18 cellular contexts compared by ENCODE assay signal in genomic region chr1:11342677-11343076, GRCh38.
DNase-seq lines count a peak whose midpoint lies in the region; ATAC-seq and TF ChIP-seq lines count a peak whose summit lies in the region.
"Had no signal": no experiment of that assay in that cellular context is flagged by ENCODE, and none has a peak within 500 bp of the region (broad histone marks: within the 10 kb centered on the region; RNA-seq: fewer than 3 reads in every experiment).

No MANE protein-coding gene starts in this region.

- no peak overlapping the region for H2AK5ac ChIP-seq in H9 (ENCODE audit: insufficient read length, low read length)

- no peaks in the 10 kb centered on the region for H3K9me3 ChIP-seq in BE2C
- H3K9me3 ChIP-seq in H9 (ENCODE audit: control insufficient read depth, low read depth, low read length): no peaks in the 10 kb centered on the region
- H3K9me3 ChIP-seq: ovary had no signal

- H3K23ac ChIP-seq in H9 (ENCODE audit: insufficient read length, low read depth, low read length): no peak overlapping the region

- H3K4me3 Mint-ChIP-seq in H9 (no peak overlapping the region), mesothelial cell of epicardium (no peak overlapping the region)
- H3K4me3 Mint-ChIP-seq: activated naive CD4-positive, alpha-beta T cell treated with anti-CD3 and anti-CD28 coated beads, Interleukin-2, amount 50 U/mL, for 24 hours; CD4-positive, alpha-beta memory T cell had no signal

- H3K36me3 ChIP-seq in BE2C: no peaks in the 10 kb centered on the region
- H3K36me3 ChIP-seq: ovary had no signal

- peaks cover 7% of the 10 kb centered on the region for H3K27me3 Mint-ChIP-seq in H9 (ENCODE audit: low read depth)
- peaks cover 36% of the 10 kb centered on the region for H3K27me3 Mint-ChIP-seq in mesothelial cell of epicardium (ENCODE audit: low read depth)
- H3K27me3 Mint-ChIP-seq: activated naive CD4-positive, alpha-beta T cell treated with anti-CD3 and anti-CD28 coated beads, Interleukin-2, amount 50 U/mL, for 24 hours had no signal

- H3K27ac Mint-ChIP-seq in H9 (no peak overlapping the region), mesothelial cell of epicardium (peak overlapping the region; percentile 10)
- H3K27ac Mint-ChIP-seq: activated naive CD4-positive, alpha-beta T cell treated with anti-CD3 and anti-CD28 coated beads, Interleukin-2, amount 50 U/mL, for 24 hours; CD4-positive, alpha-beta memory T cell had no signal

- H3K23me2 ChIP-seq in H9 (ENCODE audit: insufficient read length, low read depth, low read length, poor library complexity, severe bottlenecking): no peaks in the 10 kb centered on the region

- no peak overlapping the region for H2AFZ ChIP-seq in H9 (ENCODE audit: low read length)

- H3K27ac ChIP-seq in H9 (ENCODE audit: insufficient read length, low read depth, low read length): no peak overlapping the region
- H3K27ac ChIP-seq: epithelial cell of prostate, ovary had no signal

- no peak overlapping the region for H3K14ac ChIP-seq in H9 (ENCODE audit: insufficient read depth, low read length)

- H3K27me3 ChIP-seq in BE2C: no peaks in the 10 kb centered on the region
- no peaks in the 10 kb centered on the region for H3K27me3 ChIP-seq in H9 (ENCODE audit: insufficient read depth, low read length)
- H3K27me3 ChIP-seq: ovary had no signal

- H2BK15ac ChIP-seq in H9 (ENCODE audit: low read depth, low read length): no peak overlapping the region

- H3T11ph ChIP-seq in H9 (ENCODE audit: low read length): no peak overlapping the region

- no peak overlapping the region for H3K4me2 ChIP-seq in H9 (ENCODE audit: insufficient read depth, insufficient read length, low read length)

- no peak overlapping the region for H4K5ac ChIP-seq in H9 (ENCODE audit: insufficient read length, low read depth, low read length)

- H2BK12ac ChIP-seq in H9 (ENCODE audit: insufficient read length, low read depth, low read length): no peak overlapping the region

- ATAC-seq in GM19035 (IDR thresholded peaks at IDR 0.05; ENCODE audit: unreplicated experiment) (no peak), HG02884 (IDR thresholded peaks at IDR 0.05; ENCODE audit: unreplicated experiment) (no peak)
- ATAC-seq: right cardiac atrium had no signal

- no peak overlapping the region for H2BK120ac ChIP-seq in H9 (ENCODE audit: low read depth, low read length, poor library complexity, severe bottlenecking)

- WGBS in H9 (ENCODE audit: extremely low coverage, insufficient read length, low lambda C conversion rate): no CpG with 5 or more reads among the region's 5 CpGs

- H4K91ac ChIP-seq in H9 (ENCODE audit: insufficient read length, low read depth, low read length): no peak overlapping the region

- H3K4me3 ChIP-seq in BE2C (ENCODE audit: low read depth, low read length): no peak overlapping the region
- H3K4me3 ChIP-seq: lung, ovary had no signal

- no peaks in the 10 kb centered on the region for H3K9me3 Mint-ChIP-seq in H9
- H3K9me3 Mint-ChIP-seq in mesothelial cell of epicardium: no peaks in the 10 kb centered on the region
- H3K9me3 Mint-ChIP-seq: activated naive CD4-positive, alpha-beta T cell treated with anti-CD3 and anti-CD28 coated beads, Interleukin-2, amount 50 U/mL, for 24 hours; CD4-positive, alpha-beta memory T cell had no signal

- H3K9ac ChIP-seq in H9 (ENCODE audit: extremely low read depth, insufficient read length, low read length): no peak overlapping the region

- DNase-seq in BE2C (peak; percentile 24), H9 (no peak), NCI-H82 (lab: John Stamatoyannopoulos, UW) (peak; percentile 99), mesothelial cell of epicardium (ENCODE audit: low spot score in 2 of 2, unreplicated experiment in 2 of 2) (no peak), hepatic stellate cell (ENCODE audit: low spot score) (no peak)
- DNase-seq: aorta; CD4-positive, alpha-beta memory T cell; HCEC 1CT; hippocampal formation; NCI-H1105; NCI-H226; ovary; right cardiac atrium had no signal

- H2BK20ac ChIP-seq in H9 (ENCODE audit: low read depth, low read length, poor library complexity, severe bottlenecking): no peak overlapping the region

- H3K4ac ChIP-seq in H9 (ENCODE audit: low read depth, low read length): no peak overlapping the region

- TF ChIP-seq CTCF in BE2C (IDR thresholded peaks at IDR 0.05; ENCODE audit: low read depth, low read length) (no peak), H9 (conservative IDR thresholded peaks at IDR 0.05) (peak; percentile 14; the same call in 1 of the 3 replicates), mesothelial cell of epicardium (IDR thresholded peaks at IDR 0.05; ENCODE audit: unreplicated experiment) (no peak)

- H3K4me1 Mint-ChIP-seq in H9 (peaks cover 50 to 60% of the 10 kb centered on the region in 2 experiments), mesothelial cell of epicardium (peaks cover 37% of the 10 kb centered on the region)

- H4K8ac ChIP-seq in H9 (replicated peaks; ENCODE audit: insufficient read length, low read depth, low read length): no peak overlapping the region

- H3K18ac ChIP-seq in H9 (ENCODE audit: insufficient read length, low read depth, low read length): no peak overlapping the region

- no peak overlapping the region for H3K56ac ChIP-seq in H9 (ENCODE audit: insufficient read length, low read depth, low read length)

- H3K4me1 ChIP-seq in BE2C: peaks cover 9% of the 10 kb centered on the region
- H3K4me1 ChIP-seq in H9 (ENCODE audit: insufficient read depth, low read length): peaks cover 10% of the 10 kb centered on the region; the same call in 1 of the 2 replicates

- H3K36me3 Mint-ChIP-seq in H9 (ENCODE audit: insufficient read depth in 1 of 3, low read depth in 3 of 3): no peaks in the 10 kb centered on the region
- H3K36me3 Mint-ChIP-seq in mesothelial cell of epicardium: no peaks in the 10 kb centered on the region
- H3K36me3 Mint-ChIP-seq: activated naive CD4-positive, alpha-beta T cell treated with anti-CD3 and anti-CD28 coated beads, Interleukin-2, amount 50 U/mL, for 24 hours; CD4-positive, alpha-beta memory T cell had no signal

- H2BK5ac ChIP-seq in H9 (ENCODE audit: insufficient read length, low read length): no peak overlapping the region

- no peaks in the 10 kb centered on the region for H4K20me1 ChIP-seq in H9 (ENCODE audit: control insufficient read depth, insufficient read depth, insufficient read length)

- no peaks in the 10 kb centered on the region for H3K79me2 ChIP-seq in H9 (ENCODE audit: insufficient read depth, low read length)

- H3K79me1 ChIP-seq in H9 (ENCODE audit: insufficient read depth, low read depth, low read length, poor library complexity, severe bottlenecking): no peaks in the 10 kb centered on the region

Comparison
In these comparisons a context has a peak if more than half of its experiments do, and no peak if none do; other contexts are left out.
1. DNase-seq: peak in BE2C (single experiment) and NCI-H82 (single experiment); none in H9 (single experiment), mesothelial cell of epicardium (0 of 2) and hepatic stellate cell (single experiment).